Comparison of ENCODE assay signal across 8 cellular contexts in genomic region chr13:42626461-42626860, GRCh38. TPM values are rescaled to one million over a fixed set of nuclear protein-coding genes. Genes with fewer than 3 reads are reported as not detected.
"Had no signal": no experiment of that assay in that cellular context is flagged by ENCODE, and none has a peak within 500 bp of the region (broad histone marks: within the 10 kb centered on the region; RNA-seq: fewer than 3 reads in every experiment).

No MANE protein-coding gene starts in this region.

- DNase-seq: H9, HCEC 1CT, KBM-7 had no signal

- FAIRE-seq: H1, H54, HepG2 had no signal

- H3K9me3 Mint-ChIP-seq: GM23338, H9 had no signal

- H3K4me3 ChIP-seq: GM23338 had no signal

- H3K4me1 Mint-ChIP-seq: GM23338, H9, IgD-negative memory B cell had no signal

- ATAC-seq: GM23338, HepG2 had no signal

- H3K27ac Mint-ChIP-seq: GM23338, H9, IgD-negative memory B cell had no signal

- H3K4me3 Mint-ChIP-seq: GM23338, H9, IgD-negative memory B cell had no signal

- H3K27me3 Mint-ChIP-seq: IgD-negative memory B cell had no signal

RNA-seq across cellular contexts. Expression of gene TNFSF11, which starts 52.5 kb away (rescaled TPM):
- total RNA-seq: HepG2 had no signal
